In the genomic region with DNA sequence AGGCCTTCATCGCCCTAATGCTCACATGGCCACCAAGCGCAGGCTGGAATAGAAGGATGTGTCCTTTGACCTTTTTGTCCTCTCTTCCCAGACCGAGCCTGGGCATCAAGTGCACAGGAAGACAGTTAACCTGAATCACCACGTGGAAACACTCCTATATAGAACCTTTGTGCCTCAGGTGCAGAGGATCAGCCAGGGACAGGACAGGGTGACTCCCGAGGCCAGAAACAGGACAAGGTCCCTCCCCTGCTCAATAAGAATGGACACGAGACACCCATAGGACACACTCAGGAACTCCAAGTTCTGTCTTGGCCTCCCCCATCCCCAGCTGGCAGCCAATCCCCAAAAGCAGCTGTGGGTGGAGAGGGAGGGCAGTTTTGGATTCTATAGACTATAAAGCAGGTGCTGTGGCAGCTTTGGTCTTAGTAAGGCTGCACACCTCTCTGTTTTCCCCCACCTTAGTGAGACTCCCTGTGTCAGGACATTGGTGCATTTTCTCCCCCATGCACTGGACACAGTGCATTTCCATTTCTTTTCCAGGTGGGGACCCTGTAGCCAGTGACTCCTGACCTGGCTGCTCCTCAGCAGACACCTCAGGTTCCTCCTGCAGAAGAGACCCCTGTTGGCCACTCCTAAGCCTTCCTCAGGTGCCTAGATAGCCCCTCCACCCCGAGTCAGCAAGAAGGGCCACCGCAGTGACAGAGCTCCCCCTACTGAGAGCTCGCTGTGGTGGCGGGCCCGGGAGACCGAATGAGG, we compare ENCODE assay signal across 1 cellular context.
A peak's percentile ranks its signal among the peaks of the same experiment; 100 is the strongest.
TF ChIP-seq lines count a peak whose summit lies in the region.

No MANE protein-coding gene starts in this region.

TF ChIP-seq in HepG2, 621 proteins besides CTCF, POLR2A, EP300 and RAD21 (continued from another document and continues in another):
- TF ChIP-seq, protein P1, sequence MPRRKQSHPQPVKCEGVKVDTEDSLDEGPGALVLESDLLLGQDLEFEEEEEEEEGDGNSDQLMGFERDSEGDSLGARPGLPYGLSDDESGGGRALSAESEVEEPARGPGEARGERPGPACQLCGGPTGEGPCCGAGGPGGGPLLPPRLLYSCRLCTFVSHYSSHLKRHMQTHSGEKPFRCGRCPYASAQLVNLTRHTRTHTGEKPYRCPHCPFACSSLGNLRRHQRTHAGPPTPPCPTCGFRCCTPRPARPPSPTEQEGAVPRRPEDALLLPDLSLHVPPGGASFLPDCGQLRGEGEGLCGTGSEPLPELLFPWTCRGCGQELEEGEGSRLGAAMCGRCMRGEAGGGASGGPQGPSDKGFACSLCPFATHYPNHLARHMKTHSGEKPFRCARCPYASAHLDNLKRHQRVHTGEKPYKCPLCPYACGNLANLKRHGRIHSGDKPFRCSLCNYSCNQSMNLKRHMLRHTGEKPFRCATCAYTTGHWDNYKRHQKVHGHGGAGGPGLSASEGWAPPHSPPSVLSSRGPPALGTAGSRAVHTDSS (CRISPR knock-in tag; conservative IDR thresholded peaks at IDR 0.05) = no peak
- TF ChIP-seq ZNF781 (CRISPR knock-in tag; IDR thresholded peaks at IDR 0.05; ENCODE audit: borderline replicate concordance, not compliant biosample characterization) (peak; percentile 58), WIZ (CRISPR knock-in tag; IDR thresholded peaks at IDR 0.05) (no peak), ADNP (CRISPR knock-in tag; IDR thresholded peaks at IDR 0.05) (0 out of 2 replicates have a peak, but pooled peaks have one; percentile 37), TSC22D2 (CRISPR knock-in tag; IDR thresholded peaks at IDR 0.05; ENCODE audit: borderline replicate concordance) (peak; percentile 80; the same call in 1 of the 2 replicates), FOXO1 (CRISPR knock-in tag; IDR thresholded peaks at IDR 0.05) (peak; percentile 70; the same call in 1 of the 2 replicates), MTF1 (CRISPR knock-in tag; IDR thresholded peaks at IDR 0.05) (no peak), NFRKB (IDR thresholded peaks at IDR 0.05) (no peak), TARDBP (CRISPR knock-in tag; IDR thresholded peaks at IDR 0.05) (peak; percentile 72; the same call in 1 of the 2 replicates), ZNF556 (CRISPR knock-in tag; IDR thresholded peaks at IDR 0.05; ENCODE audit: borderline replicate concordance) (peak; percentile 24; the same call in 1 of the 2 replicates), MAZ (IDR thresholded peaks at IDR 0.05; ENCODE audit: borderline replicate concordance, low read depth, low read length) (peak; percentile 68; the same call in 1 of the 2 replicates), MAZ (CRISPR knock-in tag; IDR thresholded peaks at IDR 0.05; ENCODE audit: low read depth) (peak; percentile 84; the same call in 1 of the 2 replicates), ERF (CRISPR knock-in tag; IDR thresholded peaks at IDR 0.05) (peak; percentile 92), NCOA5 (CRISPR knock-in tag; IDR thresholded peaks at IDR 0.05) (no peak), ZFP62 (CRISPR knock-in tag; IDR thresholded peaks at IDR 0.05) (no peak), LBX2 (CRISPR knock-in tag; IDR thresholded peaks at IDR 0.05; ENCODE audit: borderline replicate concordance) (no peak), GATAD1 (CRISPR knock-in tag; IDR thresholded peaks at IDR 0.05) (peak; percentile 60; the same call in 1 of the 2 replicates), CCAR2 (optimal IDR thresholded peaks at IDR 0.05; ENCODE audit: low read depth, low read length) (no peak), NRL (CRISPR knock-in tag; IDR thresholded peaks at IDR 0.05; ENCODE audit: borderline replicate concordance) (0 out of 2 replicates have a peak, but pooled peaks have one; percentile 42), ZNF24 (IDR thresholded peaks at IDR 0.05) (0 out of 2 replicates have a peak, but pooled peaks have one; percentile 15), HDAC6 (IDR thresholded peaks at IDR 0.05; ENCODE audit: low read depth, low read length) (no peak), ZNF761 (CRISPR knock-in tag; conservative IDR thresholded peaks at IDR 0.05) (no peak), BHLHE40 (IDR thresholded peaks at IDR 0.05; ENCODE audit: low read length) (no peak), SP140L (CRISPR knock-in tag; IDR thresholded peaks at IDR 0.05; ENCODE audit: borderline replicate concordance) (peak; percentile 71; the same call in 1 of the 2 replicates), ZNF329 (CRISPR knock-in tag; IDR thresholded peaks at IDR 0.05; ENCODE audit: low read depth) (0 out of 2 replicates have a peak, but pooled peaks have one; percentile 49), ZFYVE20 (CRISPR knock-in tag; IDR thresholded peaks at IDR 0.05; ENCODE audit: borderline replicate concordance, low read depth) (no peak), RORA (CRISPR knock-in tag; IDR thresholded peaks at IDR 0.05) (no peak), ZNF879 (CRISPR knock-in tag; IDR thresholded peaks at IDR 0.05) (no peak), ZNF609 (CRISPR knock-in tag; IDR thresholded peaks at IDR 0.05; ENCODE audit: borderline replicate concordance) (peak; percentile 51; the same call in 1 of the 2 replicates), ZNF589 (CRISPR knock-in tag; conservative IDR thresholded peaks at IDR 0.05) (no peak), EHMT2 (IDR thresholded peaks at IDR 0.05; ENCODE audit: borderline replicate concordance, low read depth, low read length) (no peak), ZNF598 (CRISPR knock-in tag; IDR thresholded peaks at IDR 0.05; ENCODE audit: borderline replicate concordance) (no peak), EEA1 (CRISPR knock-in tag; IDR thresholded peaks at IDR 0.05; ENCODE audit: borderline replicate concordance) (no peak), CEBPG (CRISPR knock-in tag; IDR thresholded peaks at IDR 0.05) (0 out of 2 replicates have a peak, but pooled peaks have one; percentile 30), ZNF225 (CRISPR knock-in tag; IDR thresholded peaks at IDR 0.05) (no peak), TBX2 (CRISPR knock-in tag; IDR thresholded peaks at IDR 0.05; ENCODE audit: borderline replicate concordance) (peak; percentile 86), CHD4 (IDR thresholded peaks at IDR 0.05; ENCODE audit: borderline replicate concordance, low read length) (peak; percentile 44; the same call in 1 of the 2 replicates), ZNF33B (CRISPR knock-in tag; IDR thresholded peaks at IDR 0.05) (no peak), ZNF432 (CRISPR knock-in tag; IDR thresholded peaks at IDR 0.05; ENCODE audit: borderline replicate concordance) (no peak), RARG (CRISPR knock-in tag; IDR thresholded peaks at IDR 0.05; ENCODE audit: low read depth) (no peak), SUZ12 (IDR thresholded peaks at IDR 0.05; ENCODE audit: low read depth, low read length) (no peak), PTBP1 (IDR thresholded peaks at IDR 0.05; ENCODE audit: low read depth, low read length, poor library complexity, severe bottlenecking) (no peak), HMGXB3 (CRISPR knock-in tag; IDR thresholded peaks at IDR 0.05; ENCODE audit: borderline replicate concordance) (0 out of 2 replicates have a peak, but pooled peaks have one; percentile 65), ZNF224 (CRISPR knock-in tag; IDR thresholded peaks at IDR 0.05) (peak; percentile 74), ZC3H4 (CRISPR knock-in tag; IDR thresholded peaks at IDR 0.05; ENCODE audit: borderline replicate concordance) (no peak), ZNF569 (CRISPR knock-in tag; IDR thresholded peaks at IDR 0.05; ENCODE audit: borderline replicate concordance) (no peak), AKAP8 (CRISPR knock-in tag; IDR thresholded peaks at IDR 0.05) (no peak), ZNF264 (CRISPR knock-in tag; IDR thresholded peaks at IDR 0.05) (no peak), BRD4 (CRISPR knock-in tag; IDR thresholded peaks at IDR 0.05) (peak; percentile 94)
- TF ChIP-seq, protein P2, sequence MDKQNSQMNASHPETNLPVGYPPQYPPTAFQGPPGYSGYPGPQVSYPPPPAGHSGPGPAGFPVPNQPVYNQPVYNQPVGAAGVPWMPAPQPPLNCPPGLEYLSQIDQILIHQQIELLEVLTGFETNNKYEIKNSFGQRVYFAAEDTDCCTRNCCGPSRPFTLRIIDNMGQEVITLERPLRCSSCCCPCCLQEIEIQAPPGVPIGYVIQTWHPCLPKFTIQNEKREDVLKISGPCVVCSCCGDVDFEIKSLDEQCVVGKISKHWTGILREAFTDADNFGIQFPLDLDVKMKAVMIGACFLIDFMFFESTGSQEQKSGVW (CRISPR knock-in tag; IDR thresholded peaks at IDR 0.05; ENCODE audit: borderline replicate concordance) = no peak
- TF ChIP-seq, protein P3, sequence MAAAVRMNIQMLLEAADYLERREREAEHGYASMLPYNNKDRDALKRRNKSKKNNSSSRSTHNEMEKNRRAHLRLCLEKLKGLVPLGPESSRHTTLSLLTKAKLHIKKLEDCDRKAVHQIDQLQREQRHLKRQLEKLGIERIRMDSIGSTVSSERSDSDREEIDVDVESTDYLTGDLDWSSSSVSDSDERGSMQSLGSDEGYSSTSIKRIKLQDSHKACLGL (CRISPR knock-in tag; IDR thresholded peaks at IDR 0.05) = no peak
- TF ChIP-seq, protein P4, sequence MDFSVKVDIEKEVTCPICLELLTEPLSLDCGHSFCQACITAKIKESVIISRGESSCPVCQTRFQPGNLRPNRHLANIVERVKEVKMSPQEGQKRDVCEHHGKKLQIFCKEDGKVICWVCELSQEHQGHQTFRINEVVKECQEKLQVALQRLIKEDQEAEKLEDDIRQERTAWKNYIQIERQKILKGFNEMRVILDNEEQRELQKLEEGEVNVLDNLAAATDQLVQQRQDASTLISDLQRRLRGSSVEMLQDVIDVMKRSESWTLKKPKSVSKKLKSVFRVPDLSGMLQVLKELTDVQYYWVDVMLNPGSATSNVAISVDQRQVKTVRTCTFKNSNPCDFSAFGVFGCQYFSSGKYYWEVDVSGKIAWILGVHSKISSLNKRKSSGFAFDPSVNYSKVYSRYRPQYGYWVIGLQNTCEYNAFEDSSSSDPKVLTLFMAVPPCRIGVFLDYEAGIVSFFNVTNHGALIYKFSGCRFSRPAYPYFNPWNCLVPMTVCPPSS (IDR thresholded peaks at IDR 0.05) = no peak
- TF ChIP-seq, protein P5, sequence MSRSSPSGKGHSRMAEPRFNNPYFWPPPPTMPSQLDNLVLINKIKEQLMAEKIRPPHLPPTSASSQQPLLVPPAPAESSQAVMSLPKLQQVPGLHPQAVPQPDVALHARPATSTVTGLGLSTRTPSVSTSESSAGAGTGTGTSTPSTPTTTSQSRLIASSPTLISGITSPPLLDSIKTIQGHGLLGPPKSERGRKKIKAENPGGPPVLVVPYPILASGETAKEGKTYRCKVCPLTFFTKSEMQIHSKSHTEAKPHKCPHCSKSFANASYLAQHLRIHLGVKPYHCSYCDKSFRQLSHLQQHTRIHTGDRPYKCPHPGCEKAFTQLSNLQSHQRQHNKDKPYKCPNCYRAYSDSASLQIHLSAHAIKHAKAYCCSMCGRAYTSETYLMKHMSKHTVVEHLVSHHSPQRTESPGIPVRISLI (CRISPR knock-in tag; IDR thresholded peaks at IDR 0.05; ENCODE audit: borderline replicate concordance) = peak; percentile 22; the same call in 1 of the 2 replicates
